19 cellular contexts compared by ENCODE assay signal in the genomic region with DNA sequence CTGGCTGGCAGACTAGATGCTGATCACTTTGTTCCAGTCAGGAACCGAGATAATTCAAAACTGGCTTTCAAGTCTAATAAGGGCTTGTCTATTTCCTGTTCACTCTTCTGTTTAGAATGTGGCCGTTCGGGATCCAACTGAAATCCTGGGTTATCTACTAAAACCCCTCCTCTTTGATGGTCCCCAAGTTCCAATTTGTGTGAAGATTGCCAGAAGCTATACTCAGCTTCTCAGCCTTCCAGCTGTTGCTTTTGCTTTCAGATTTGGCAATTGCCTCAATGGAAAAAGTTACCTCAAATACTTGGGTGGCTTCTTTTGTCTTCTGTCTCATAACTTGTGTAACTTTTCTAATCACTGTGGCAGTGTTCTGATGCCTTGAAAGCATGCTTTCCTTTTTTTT. TPM values are rescaled to one million over a fixed set of nuclear protein-coding genes. Genes with fewer than 3 reads are reported as not detected.
DNase-seq lines count a peak whose midpoint lies in the region; ATAC-seq and TF ChIP-seq lines count a peak whose summit lies in the region.
"Had no signal": no experiment of that assay in that cellular context is flagged by ENCODE, and none has a peak within 500 bp of the region (broad histone marks: within the 10 kb centered on the region; RNA-seq: fewer than 3 reads in every experiment).

No MANE protein-coding gene starts in this region.

- H3K36me3 ChIP-seq in right atrium auricular region, result no peaks in the 10 kb centered on the region
- H3K36me3 ChIP-seq: thoracic aorta had no signal

- H3K27me3 Mint-ChIP-seq in activated naive CD8-positive, alpha-beta T cell, result no peaks in the 10 kb centered on the region

- intact Hi-C loops in left ventricle myocardium superior (cut with micrococcal nuclease), result no loop called here

- peaks cover 8% of the 10 kb centered on the region for H3K4me1 Mint-ChIP-seq in activated naive CD8-positive, alpha-beta T cell (ENCODE audit: low read depth)

- no peaks in the 10 kb centered on the region for H3K9me3 ChIP-seq in right atrium auricular region
- H3K9me3 ChIP-seq: Caco-2, thoracic aorta had no signal

- ATAC-seq in left ventricle myocardium superior, result peak; percentile 26
- ATAC-seq in stimulated activated naive CD8-positive, alpha-beta T cell treated with anti-CD3 and anti-CD28 coated beads, Interleukin-15, Interleukin-2, amounts not matched to agents 100 U/mL and 50 U/mL, for 24 hours, result peak; percentile 63

- peaks cover 12% of the 10 kb centered on the region for H3K36me3 Mint-ChIP-seq in activated naive CD8-positive, alpha-beta T cell

- H3K27ac Mint-ChIP-seq in activated naive CD8-positive, alpha-beta T cell, result no peak overlapping the region

- DNase-seq in left ventricle myocardium superior (no peak), right atrium auricular region (ENCODE audit: low spot score) (no peak), OCI-M1 (lab: John Stamatoyannopoulos, UW) (peak; percentile 40), NOMO-1 (lab: John Stamatoyannopoulos, UW; ENCODE audit: unreplicated experiment in 2 of 2) (no peak), NCI-H524 (lab: John Stamatoyannopoulos, UW) (no peak), NCI-H187 treated with DMSO at 0.1 percent for 48 hours (lab: John Stamatoyannopoulos, UW) (no peak)
- no peak for DNase-seq in stimulated activated naive CD8-positive, alpha-beta T cell treated with anti-CD3 and anti-CD28 coated beads, Interleukin-15, Interleukin-2, amounts not matched to agents 100 U/mL and 50 U/mL, for 24 hours
- DNase-seq: activated gamma-delta T cell, Caco-2, GM23248, KBM-7, kidney, mesendoderm, NCI-H1105, NCI-H774, SW 1271 had no signal

- no peak overlapping the region for H3K27ac ChIP-seq in right atrium auricular region
- H3K27ac ChIP-seq: GM23248, hepatocyte, thoracic aorta had no signal

- H3K4me1 ChIP-seq in right atrium auricular region, result no peaks in the 10 kb centered on the region
- H3K4me1 ChIP-seq: Caco-2 had no signal

- peak overlapping the region; percentile 5 for H3K4me3 Mint-ChIP-seq in activated naive CD8-positive, alpha-beta T cell

- H3K27me3 ChIP-seq in right atrium auricular region, result no peaks in the 10 kb centered on the region
- H3K27me3 ChIP-seq: hepatocyte had no signal

- no peak overlapping the region for H3K4me3 ChIP-seq in right atrium auricular region
- H3K4me3 ChIP-seq: GM23248, hepatocyte, thoracic aorta had no signal

- TF ChIP-seq CTCF in right atrium auricular region (IDR thresholded peaks at IDR 0.05), result no peak

- H3K9me3 Mint-ChIP-seq in activated naive CD8-positive, alpha-beta T cell (ENCODE audit: low read depth), result no peaks in the 10 kb centered on the region

RNA-seq across cellular contexts. Expression of a gene that starts 43.7 kb away (rescaled TPM):
- total RNA-seq in left ventricle myocardium superior (4.4 TPM), right atrium auricular region (1 to 10 TPM; 4.2 to 6.5 TPM)

RNA-seq across cellular contexts. Expression of a gene that starts 48.7 kb away (rescaled TPM):
- not detected for total RNA-seq in left ventricle myocardium superior
- total RNA-seq in right atrium auricular region, result not detected
- total RNA-seq: Caco-2, GM23248, hepatocyte, kidney, thoracic aorta had no signal
